Comparison of ENCODE assay signal across 20 cellular contexts in genomic region chr19:46196410-46197124, GRCh38. TPM values are rescaled to one million over a fixed set of nuclear protein-coding genes. Genes with fewer than 3 reads are reported as not detected.
DNase-seq lines count a peak whose midpoint lies in the region; ATAC-seq, FAIRE-seq and TF ChIP-seq lines count a peak whose summit lies in the region.
"Had no signal": no experiment of that assay in that cellular context is flagged by ENCODE, and none has a peak within 500 bp of the region (broad histone marks: within the 10 kb centered on the region; RNA-seq: fewer than 3 reads in every experiment).

No MANE protein-coding gene starts in this region.

- no peak overlapping the region for H3K23ac ChIP-seq in H1 (ENCODE audit: insufficient read length)

- H2AFZ ChIP-seq in H1 (ENCODE audit: low read length): no peak overlapping the region

- peaks cover 2% of the 10 kb centered on the region; the same call in 1 of the 2 replicates for H3K23me2 ChIP-seq in H1 (ENCODE audit: low read depth, low read length)

- peaks cover 15 to 18% (median 16%) of the 10 kb centered on the region in 3 donors for H3K27me3 Mint-ChIP-seq in CD14-positive monocyte (ENCODE audit: low read depth in 3 of 3)
- H3K27me3 Mint-ChIP-seq in progenitor cell of endocrine pancreas: peaks cover 23% of the 10 kb centered on the region
- peaks cover 43% of the 10 kb centered on the region for H3K27me3 Mint-ChIP-seq in activated CD4-positive, alpha-beta memory T cell treated with anti-CD3 and anti-CD28 coated beads, Interleukin-2, amount 10 ng/mL, durations not matched to agents 7 days and 5 days

- peak overlapping the region; percentile 19; the same call in 1 of the 2 replicates for H3K18ac ChIP-seq in H1 (ENCODE audit: extremely low read depth, low read length)

- no peak for TF ChIP-seq POLR2A in H1 (IDR thresholded peaks at IDR 0.05; ENCODE audit: control extremely low read depth in 1 of 2, low read depth in 2 of 2, low read length in 2 of 2)

- H3K4ac ChIP-seq in H1 (replicated peaks; ENCODE audit: insufficient read length, low read depth, low read length): no peak overlapping the region

- TF ChIP-seq CTCF in CD14-positive monocyte (IDR thresholded peaks at IDR 0.05): no peak
- TF ChIP-seq CTCF in RWPE2 (IDR thresholded peaks at IDR 0.05; ENCODE audit: poor library complexity, severe bottlenecking): no peak
- TF ChIP-seq CTCF in H1 (IDR thresholded peaks at IDR 0.05; ENCODE audit: control extremely low read depth in 1 of 3, insufficient read depth in 1 of 3, low read depth in 1 of 3, low read length in 3 of 3): no peak
- TF ChIP-seq CTCF in progenitor cell of endocrine pancreas (IDR thresholded peaks at IDR 0.05; ENCODE audit: unreplicated experiment): no peak

- no peak for ATAC-seq in RWPE2 (ENCODE audit: low read depth)
- ATAC-seq: GM12878 had no signal

- CTCF ChIA-PET in H1 (lab: Charles Lee; ENCODE audit: partially characterized antibody): interaction anchor here (0.5 to 3.7 kb wide), 8 partner anchors 8 to 150 kb away, joined by 3 to 16 read pairs (median 5); no protein-coding TSS in a partner anchor
- CTCF ChIA-PET in activated CD4-positive, alpha-beta memory T cell treated with anti-CD3 and anti-CD28 coated beads, Interleukin-2, amount 10 ng/mL, durations not matched to agents 7 days and 5 days (lab: Charles Lee): no interaction called here

- 81% methylated on average over 8 of the region's 8 CpGs; no CpG with 5 or more reads in 1 of the 2 experiments for WGBS in H1 (ENCODE audit: extremely low coverage in 1 of 2, insufficient coverage in 1 of 2, insufficient read length in 1 of 2, insufficient replicate concordance in 2 of 2, low coverage in 1 of 2, low lambda C conversion rate in 2 of 2, missing lambda C conversion rate in 1 of 2), 2 experiments

- no peaks in the 10 kb centered on the region for H3K27me3 ChIP-seq in RWPE2 (ENCODE audit: insufficient read depth, poor library complexity, severe bottlenecking)
- H3K27me3 ChIP-seq in H1 (replicated peaks in 1 of 4; ENCODE audit: control insufficient read depth in 3 of 4, extremely low read depth in 1 of 4, insufficient read depth in 3 of 4, low read length in 3 of 4): no peaks in the 10 kb centered on the region

- H4K8ac ChIP-seq in H1 (ENCODE audit: extremely low read depth, insufficient read depth, low read length): no peak overlapping the region

- no peaks in the 10 kb centered on the region for H3K9me3 Mint-ChIP-seq in CD14-positive monocyte
- no peaks in the 10 kb centered on the region for H3K9me3 Mint-ChIP-seq in progenitor cell of endocrine pancreas (ENCODE audit: low read depth)
- no peaks in the 10 kb centered on the region for H3K9me3 Mint-ChIP-seq in activated CD4-positive, alpha-beta memory T cell treated with anti-CD3 and anti-CD28 coated beads, Interleukin-2, amount 10 ng/mL, durations not matched to agents 7 days and 5 days
- H3K9me3 Mint-ChIP-seq: CD4-positive, alpha-beta T cell; HFFc6 had no signal

- H3K4me3 Mint-ChIP-seq in CD14-positive monocyte (peak overlapping the region in 1 of 2 donors; percentile 0), progenitor cell of endocrine pancreas (ENCODE audit: low read depth) (no peak overlapping the region)
- no peak overlapping the region for H3K4me3 Mint-ChIP-seq in activated CD4-positive, alpha-beta memory T cell treated with anti-CD3 and anti-CD28 coated beads, Interleukin-2, amount 10 ng/mL, durations not matched to agents 7 days and 5 days
- H3K4me3 Mint-ChIP-seq: CD4-positive, alpha-beta T cell; HFFc6 had no signal

- H3K4me3 ChIP-seq in RWPE2 (ENCODE audit: severe bottlenecking) (no peak overlapping the region), H1 (ENCODE audit: extremely low read depth in 1 of 4, insufficient read depth in 2 of 4, low read depth in 3 of 4, low read length in 4 of 4) (no peak overlapping the region)
- H3K4me3 ChIP-seq: BLaER1 treated with 17β-estradiol and CSF1 and Interleukin-3, amounts not matched to agents 10 nM and 100 nM; GM12878 had no signal

- H2BK15ac ChIP-seq in H1 (ENCODE audit: low read length): no peak overlapping the region

- no peak overlapping the region for H2BK5ac ChIP-seq in H1 (ENCODE audit: low read depth, low read length)

- H3K79me1 ChIP-seq in H1 (ENCODE audit: low read depth, low read length): no peaks in the 10 kb centered on the region

- H3K14ac ChIP-seq in H1 (ENCODE audit: insufficient read length): no peak overlapping the region

- H3K9me3 ChIP-seq in RWPE2 (ENCODE audit: severe bottlenecking) (no peaks in the 10 kb centered on the region), H1 (ENCODE audit: insufficient read depth in 2 of 2, low read depth in 1 of 2, low read length in 1 of 2) (no peaks in the 10 kb centered on the region)
- H3K9me3 ChIP-seq: BLaER1 treated with 17β-estradiol and CSF1 and Interleukin-3, amounts not matched to agents 10 nM and 100 nM had no signal

- H3K4me1 ChIP-seq in RWPE2 (ENCODE audit: insufficient read depth, poor library complexity, severe bottlenecking) (peaks cover 45% of the 10 kb centered on the region), H1 (replicated peaks in 1 of 4; ENCODE audit: control insufficient read depth in 3 of 4, insufficient read depth in 4 of 4, low read length in 3 of 4) (no peaks in the 10 kb centered on the region)

- intact Hi-C loops in CD14-positive monocyte (cut with micrococcal nuclease): loop anchor here in 1 of 2 donors (10.0 kb wide), 1 partner anchor 182 kb away; no protein-coding TSS in a partner anchor

- no peak overlapping the region for H3K4me2 ChIP-seq in H1 (ENCODE audit: insufficient read depth in 1 of 2, low read depth in 2 of 2, low read length in 2 of 2)
- H3K4me2 ChIP-seq: BLaER1 treated with 17β-estradiol and CSF1 and Interleukin-3, amounts not matched to agents 10 nM and 100 nM had no signal

- no peaks in the 10 kb centered on the region for H3K79me2 ChIP-seq in H1 (ENCODE audit: control insufficient read depth in 1 of 2, insufficient read depth in 2 of 2, low read length in 2 of 2)

- TF ChIP-seq EP300 in H1 (IDR thresholded peaks at IDR 0.05; ENCODE audit: borderline replicate concordance in 1 of 2, low read depth in 2 of 2, low read length in 2 of 2): no peak

- no peak overlapping the region for H4K5ac ChIP-seq in H1 (ENCODE audit: insufficient read length, low read depth, low read length)

- H3K56ac ChIP-seq in H1 (replicated peaks; ENCODE audit: insufficient read length, low read depth, low read length): no peak overlapping the region

- H3K36me3 ChIP-seq in RWPE2 (ENCODE audit: low read depth): no peaks in the 10 kb centered on the region
- no peaks in the 10 kb centered on the region for H3K36me3 ChIP-seq in H1 (ENCODE audit: control insufficient read depth in 2 of 4, insufficient read depth in 4 of 4, low read length in 3 of 4)
- H3K36me3 ChIP-seq: BLaER1 treated with 17β-estradiol and CSF1 and Interleukin-3, amounts not matched to agents 10 nM and 100 nM had no signal

- no peak overlapping the region for H2BK120ac ChIP-seq in H1 (replicated peaks; ENCODE audit: low read depth, low read length)

- H4K20me1 ChIP-seq in H1 (replicated peaks in 1 of 2; ENCODE audit: control insufficient read depth in 1 of 2, insufficient read depth in 2 of 2, low read length in 2 of 2): no peaks in the 10 kb centered on the region

- H3K36me3 Mint-ChIP-seq in CD14-positive monocyte (no peaks in the 10 kb centered on the region), progenitor cell of endocrine pancreas (ENCODE audit: insufficient read depth) (no peaks in the 10 kb centered on the region)
- H3K36me3 Mint-ChIP-seq in activated CD4-positive, alpha-beta memory T cell treated with anti-CD3 and anti-CD28 coated beads, Interleukin-2, amount 10 ng/mL, durations not matched to agents 7 days and 5 days (ENCODE audit: low read depth): no peaks in the 10 kb centered on the region

- H3K4me1 Mint-ChIP-seq in CD14-positive monocyte (peaks cover 36% of the 10 kb centered on the region), progenitor cell of endocrine pancreas (ENCODE audit: low read depth) (peaks cover 2% of the 10 kb centered on the region)
- H3K4me1 Mint-ChIP-seq in activated CD4-positive, alpha-beta memory T cell treated with anti-CD3 and anti-CD28 coated beads, Interleukin-2, amount 10 ng/mL, durations not matched to agents 7 days and 5 days: no peaks in the 10 kb centered on the region

- no peak for FAIRE-seq in H1 (lab: Jason Lieb, UNC)
- FAIRE-seq: GM12878, GM18507 had no signal

- no peak overlapping the region for H2AK5ac ChIP-seq in H1 (ENCODE audit: low read depth, low read length)

- POLR2A ChIA-PET in H1 (lab: Charles Lee; ENCODE audit: partially characterized antibody): interaction anchor here (1.3 kb wide), 1 partner anchor 9 kb away, joined by 3 read pairs; no protein-coding TSS in a partner anchor
- POLR2A ChIA-PET in activated CD4-positive, alpha-beta memory T cell treated with anti-CD3 and anti-CD28 coated beads, Interleukin-2, amount 10 ng/mL, durations not matched to agents 7 days and 5 days (lab: Charles Lee): no interaction called here

- peak overlapping the region; percentile 93 for H3K27ac ChIP-seq in RWPE2 (ENCODE audit: poor library complexity, severe bottlenecking)
- no peak overlapping the region for H3K27ac ChIP-seq in H1 (ENCODE audit: low read depth, low read length)
- H3K27ac ChIP-seq: BLaER1 treated with 17β-estradiol and CSF1 and Interleukin-3, amounts not matched to agents 10 nM and 100 nM had no signal

- H3K9ac ChIP-seq in H1 (replicated peaks in 1 of 4; ENCODE audit: extremely low read depth in 1 of 4, low read depth in 3 of 4, low read length in 3 of 4): no peak overlapping the region; a peak in 1 of 7 replicates
- H3K9ac ChIP-seq: BLaER1 treated with 17β-estradiol and CSF1 and Interleukin-3, amounts not matched to agents 10 nM and 100 nM had no signal

- no peak for TF ChIP-seq RAD21 in H1 (IDR thresholded peaks at IDR 0.05 in 1 of 2, conservative IDR thresholded peaks at IDR 0.05 in 1 of 2; ENCODE audit: low read depth in 2 of 2, low read length in 2 of 2)

- no peak for DNase-seq in CD14-positive monocyte (ENCODE audit: low spot score)
- DNase-seq in RWPE2 (ENCODE audit: low spot score): no peak
- DNase-seq in H1 (ENCODE audit: low read depth in 1 of 2, low spot score in 2 of 2): no peak
- no peak for DNase-seq in progenitor cell of endocrine pancreas (ENCODE audit: low spot score, unreplicated experiment)
- DNase-seq in activated CD4-positive, alpha-beta T cell treated with anti-CD3 and anti-CD28 coated beads for 4 hours: no peak
- no peak for DNase-seq in HuH-7.5 (ENCODE audit: low spot score)
- DNase-seq in NOMO-1 (lab: John Stamatoyannopoulos, UW; ENCODE audit: unreplicated experiment in 2 of 2): no peak
- no peak for DNase-seq in activated CD4-positive, alpha-beta memory T cell treated with anti-CD3 and anti-CD28 coated beads, Interleukin-2, amount 10 ng/mL, durations not matched to agents 7 days and 5 days
- DNase-seq: 8988T; ACHN; CD4-positive, alpha-beta T cell; DMS79; GOT3; HCEC 1CT; HFFc6; IMR-90 had no signal

- H2BK12ac ChIP-seq in H1 (ENCODE audit: low read depth, low read length): no peak overlapping the region

- peak overlapping the region in 4 of 7 donors; percentile 3 to 32 (median 21) for H3K27ac Mint-ChIP-seq in CD14-positive monocyte
- peak overlapping the region; percentile 48 for H3K27ac Mint-ChIP-seq in progenitor cell of endocrine pancreas
- no peak overlapping the region for H3K27ac Mint-ChIP-seq in activated CD4-positive, alpha-beta memory T cell treated with anti-CD3 and anti-CD28 coated beads, Interleukin-2, amount 10 ng/mL, durations not matched to agents 7 days and 5 days
- H3K27ac Mint-ChIP-seq: CD4-positive, alpha-beta T cell; HFFc6 had no signal

- no peak overlapping the region for H4K91ac ChIP-seq in H1 (replicated peaks; ENCODE audit: insufficient read length, low read length)

- H2BK20ac ChIP-seq in H1 (ENCODE audit: low read length): no peak overlapping the region

RNA-seq across cellular contexts. Expression of gene IGFL1, which starts 33.0 kb away (rescaled TPM):
- not detected for polyA plus RNA-seq in CD14-positive monocyte
- not detected in 2 replicates for total RNA-seq in H1 (2021; fragmentation: NEBNext Ultra II Directional; extraction: Animal tissue kit (Norgen Biotek cat#: 25700))
- not detected in 2 replicates for polyA plus RNA-seq in H1 (2011; rRNA removed)
- not detected for polyA plus RNA-seq in H1 (2011; cell fraction: cytosol; rRNA removed)
- not detected for polyA plus RNA-seq in H1 (2011; cell fraction: nucleus; rRNA removed)
- not detected in 4 replicates for polyA plus RNA-seq in H1 (2012, experiment 1 of 2)
- not detected for polyA plus RNA-seq in H1 (2012, experiment 2 of 2)
- 0.08 TPM for polyA plus RNA-seq in H1 (2013, experiment 1 of 2)
- polyA plus RNA-seq in H1 (2013, experiment 2 of 2): not detected
- polyA minus RNA-seq in H1 (2011; rRNA and poly(A)+ RNA removed): not detected in 2 replicates
- polyA minus RNA-seq in H1 (2011; cell fraction: cytosol; rRNA and poly(A)+ RNA removed): not detected
- polyA minus RNA-seq in H1 (2011; cell fraction: nucleus; rRNA and poly(A)+ RNA removed): not detected
- total RNA-seq in progenitor cell of endocrine pancreas: not detected in 2 replicates
- total RNA-seq in activated CD4-positive, alpha-beta memory T cell treated with anti-CD3 and anti-CD28 coated beads, Interleukin-2, amount 10 ng/mL, durations not matched to agents 7 days and 5 days: not detected
- total RNA-seq: CD4-positive, alpha-beta T cell; G401; GM12878; HFFc6; IMR-90 had no signal
- polyA plus RNA-seq: GM12878, IMR-90 had no signal

RNA-seq across cellular contexts. Expression of gene IGFL2, which starts 48.5 kb away (rescaled TPM):
- not detected for polyA plus RNA-seq in CD14-positive monocyte
- total RNA-seq in H1 (2021; fragmentation: NEBNext Ultra II Directional; extraction: Animal tissue kit (Norgen Biotek cat#: 25700)): not detected in 2 replicates
- not detected in 2 replicates for polyA plus RNA-seq in H1 (2011; rRNA removed)
- not detected for polyA plus RNA-seq in H1 (2011; cell fraction: cytosol; rRNA removed)
- polyA plus RNA-seq in H1 (2011; cell fraction: nucleus; rRNA removed): not detected
- polyA plus RNA-seq in H1 (2012, experiment 1 of 2): not detected in 4 replicates
- not detected for polyA plus RNA-seq in H1 (2012, experiment 2 of 2)
- polyA plus RNA-seq in H1 (2013, experiment 1 of 2): not detected
- polyA plus RNA-seq in H1 (2013, experiment 2 of 2): not detected
- polyA minus RNA-seq in H1 (2011; rRNA and poly(A)+ RNA removed): not detected in 2 replicates
- not detected for polyA minus RNA-seq in H1 (2011; cell fraction: cytosol; rRNA and poly(A)+ RNA removed)
- polyA minus RNA-seq in H1 (2011; cell fraction: nucleus; rRNA and poly(A)+ RNA removed): not detected
- total RNA-seq in progenitor cell of endocrine pancreas: not detected in 2 replicates
- not detected for total RNA-seq in activated CD4-positive, alpha-beta memory T cell treated with anti-CD3 and anti-CD28 coated beads, Interleukin-2, amount 10 ng/mL, durations not matched to agents 7 days and 5 days
- total RNA-seq: CD4-positive, alpha-beta T cell; GM12878; HFFc6; IMR-90 had no signal
- polyA plus RNA-seq: IMR-90 had no signal
